Comparison of ENCODE assay signal across 18 cellular contexts in the genomic region with DNA sequence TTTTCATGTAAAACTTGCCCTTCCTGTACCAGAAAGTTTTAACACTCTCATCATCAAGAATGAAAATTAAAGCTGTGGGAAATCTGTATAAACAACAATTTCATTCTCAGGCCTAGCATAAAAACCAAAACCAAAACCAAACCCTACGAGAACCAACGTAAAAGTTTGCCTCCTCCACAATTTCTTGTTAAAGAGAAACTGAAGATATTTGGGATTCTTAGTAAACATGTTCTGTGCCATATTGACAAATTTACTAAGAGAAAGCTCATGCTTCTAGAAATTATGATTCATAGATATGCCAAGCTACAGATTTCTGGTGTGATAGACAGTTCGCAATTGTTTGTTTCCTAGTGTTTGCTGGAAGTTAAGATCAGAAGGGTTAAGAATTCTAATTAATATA.
"Had no signal": no experiment of that assay in that cellular context is flagged by ENCODE, and none has a peak within 500 bp of the region (broad histone marks: within the 10 kb centered on the region; RNA-seq: fewer than 3 reads in every experiment).

No MANE protein-coding gene starts in this region.

- H3K27ac ChIP-seq: adrenal gland, cardiac muscle cell, left ventricle myocardium inferior, stomach, testis had no signal

- H3K4me1 ChIP-seq: adrenal gland, left ventricle myocardium inferior, stomach, testis had no signal

- H3K4me3 ChIP-seq: adrenal gland, cardiac muscle cell, left ventricle myocardium inferior, stomach, testis had no signal

- H3K36me3 ChIP-seq: adrenal gland, cardiac muscle cell, left ventricle myocardium inferior, stomach had no signal

- DNase-seq: activated B cell treated with CpG ODN at 0.5 μM for 24 hours; activated CD4-positive, alpha-beta T cell treated with anti-CD3 and anti-CD28 coated beads for 48 hours; activated CD8-positive, alpha-beta T cell treated with anti-CD3 and anti-CD28 coated beads for 36 hours; activated effector memory CD4-positive, alpha-beta T cell treated with Interleukin-2 at 50 U/mL for 16 hours; activated T-cell treated with anti-CD3 and anti-CD28 coated beads, Interleukin-2, amount 50 U/mL, for 4 hours; adrenal gland; erythroblast; hypothalamus; kidney; left ventricle myocardium inferior; mesendoderm; nephron progenitor cell; stimulated activated CD4-positive, alpha-beta T cell treated with anti-CD3 and anti-CD28 coated beads, Interleukin-12 subunit alpha, Interleukin-12 subunit beta, amount 100 ng/mL, for 4 hours; stimulated activated CD4-positive, alpha-beta T cell treated with anti-CD3 and anti-CD28 coated beads, Interleukin-2, amount 100 ng/mL, for 24 hours; stomach; T-helper 2 cell; testis had no signal

- H3K27me3 ChIP-seq: adrenal gland, cardiac muscle cell, stomach, testis had no signal

- H3K9me3 ChIP-seq: adrenal gland, stomach, testis had no signal
